In genomic region chr22:50583294-50583865, GRCh38 we compare ENCODE assay signal across 1 cellular context.
TF ChIP-seq lines count a peak whose summit lies in the region.

No MANE protein-coding gene starts in this region.

TF ChIP-seq in HCT116, 20 proteins besides CTCF, POLR2A, EP300 and RAD21 (continued from another document):
- TF ChIP-seq REST (IDR thresholded peaks at IDR 0.05; ENCODE audit: low read depth) (no peak), ELF1 (IDR thresholded peaks at IDR 0.05; ENCODE audit: borderline replicate concordance, low read depth) (no peak), FOSL1 (IDR thresholded peaks at IDR 0.05; ENCODE audit: low read depth) (no peak), MAX (IDR thresholded peaks at IDR 0.05) (peak; percentile 46), TCF7L2 (IDR thresholded peaks at IDR 0.05; ENCODE audit: borderline replicate concordance, extremely low read depth, insufficient read depth, insufficient read length) (no peak), CEBPB (IDR thresholded peaks at IDR 0.05; ENCODE audit: low read depth) (no peak)
TF ChIP-seq in HCT116: peak in this region for 3.
